1 cellular context compared by ENCODE assay signal in the genomic region with DNA sequence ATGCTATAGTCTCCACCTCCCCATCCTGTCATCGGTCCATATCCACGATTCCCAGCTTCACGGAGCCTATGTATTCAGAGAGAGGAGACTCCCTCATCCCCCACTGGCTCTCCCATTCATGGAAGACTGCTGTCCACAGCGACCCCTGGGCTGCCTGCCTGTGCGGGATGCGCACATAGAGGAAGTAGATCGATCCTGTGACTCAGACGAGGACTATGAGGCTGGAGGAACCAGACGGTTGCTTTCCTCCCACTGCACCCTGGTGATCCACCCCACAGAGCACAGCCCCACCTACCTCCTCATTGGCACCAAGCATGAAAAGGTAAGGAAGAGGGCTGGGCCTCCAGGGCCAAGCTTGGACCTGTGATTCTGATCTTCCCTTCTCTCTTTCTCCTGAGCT.
TF ChIP-seq lines count a peak whose summit lies in the region.

No MANE protein-coding gene starts in this region.

TF ChIP-seq in K562, 482 proteins besides CTCF, POLR2A, EP300 and RAD21:
- TF ChIP-seq, protein P1, sequence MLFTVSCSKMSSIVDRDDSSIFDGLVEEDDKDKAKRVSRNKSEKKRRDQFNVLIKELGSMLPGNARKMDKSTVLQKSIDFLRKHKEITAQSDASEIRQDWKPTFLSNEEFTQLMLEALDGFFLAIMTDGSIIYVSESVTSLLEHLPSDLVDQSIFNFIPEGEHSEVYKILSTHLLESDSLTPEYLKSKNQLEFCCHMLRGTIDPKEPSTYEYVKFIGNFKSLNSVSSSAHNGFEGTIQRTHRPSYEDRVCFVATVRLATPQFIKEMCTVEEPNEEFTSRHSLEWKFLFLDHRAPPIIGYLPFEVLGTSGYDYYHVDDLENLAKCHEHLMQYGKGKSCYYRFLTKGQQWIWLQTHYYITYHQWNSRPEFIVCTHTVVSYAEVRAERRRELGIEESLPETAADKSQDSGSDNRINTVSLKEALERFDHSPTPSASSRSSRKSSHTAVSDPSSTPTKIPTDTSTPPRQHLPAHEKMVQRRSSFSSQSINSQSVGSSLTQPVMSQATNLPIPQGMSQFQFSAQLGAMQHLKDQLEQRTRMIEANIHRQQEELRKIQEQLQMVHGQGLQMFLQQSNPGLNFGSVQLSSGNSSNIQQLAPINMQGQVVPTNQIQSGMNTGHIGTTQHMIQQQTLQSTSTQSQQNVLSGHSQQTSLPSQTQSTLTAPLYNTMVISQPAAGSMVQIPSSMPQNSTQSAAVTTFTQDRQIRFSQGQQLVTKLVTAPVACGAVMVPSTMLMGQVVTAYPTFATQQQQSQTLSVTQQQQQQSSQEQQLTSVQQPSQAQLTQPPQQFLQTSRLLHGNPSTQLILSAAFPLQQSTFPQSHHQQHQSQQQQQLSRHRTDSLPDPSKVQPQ (CRISPR knock-in tag; IDR thresholded peaks at IDR 0.05; ENCODE audit: borderline replicate concordance): no peak
- no peak for TF ChIP-seq PURB (CRISPR knock-in tag; IDR thresholded peaks at IDR 0.05; ENCODE audit: low read depth)
- no peak for TF ChIP-seq ZFX (CRISPR knock-in tag; IDR thresholded peaks at IDR 0.05)
- TF ChIP-seq RHOXF2B (CRISPR knock-in tag; conservative IDR thresholded peaks at IDR 0.05): no peak
- no peak for TF ChIP-seq EP400 (IDR thresholded peaks at IDR 0.05)
TF ChIP-seq in K562: peak in this region for 0.
